Comparison of ENCODE assay signal across 13 cellular contexts in genomic region chr4:36332782-36333131, GRCh38. TPM values are rescaled to one million over a fixed set of nuclear protein-coding genes. Genes with fewer than 3 reads are reported as not detected.
DNase-seq lines count a peak whose midpoint lies in the region; ATAC-seq lines count a peak whose summit lies in the region.
"Had no signal": no experiment of that assay in that cellular context is flagged by ENCODE, and none has a peak within 500 bp of the region (broad histone marks: within the 10 kb centered on the region; RNA-seq: fewer than 3 reads in every experiment).

No MANE protein-coding gene starts in this region.

- H3K36me3 Mint-ChIP-seq in activated CD4-positive, alpha-beta memory T cell treated with anti-CD3 and anti-CD28 coated beads for 36 hours: no peaks in the 10 kb centered on the region
- peaks cover 4% of the 10 kb centered on the region for H3K36me3 Mint-ChIP-seq in activated CD4-positive, alpha-beta memory T cell treated with anti-CD3 and anti-CD28 coated beads, Interleukin-2, amount 10 ng/mL, durations not matched to agents 7 days and 5 days (ENCODE audit: low read depth)
- no peaks in the 10 kb centered on the region for H3K36me3 Mint-ChIP-seq in stimulated activated effector memory CD8-positive, alpha-beta T cell treated with anti-CD3 and anti-CD28 coated beads, Interleukin-12 subunit alpha, Interleukin-12 subunit beta, amount 100 ng/mL, for 72 hours
- H3K36me3 Mint-ChIP-seq: naive thymus-derived CD8-positive, alpha-beta T cell had no signal

- no peaks in the 10 kb centered on the region for H3K9me3 Mint-ChIP-seq in activated CD4-positive, alpha-beta memory T cell treated with anti-CD3 and anti-CD28 coated beads for 36 hours
- H3K9me3 Mint-ChIP-seq in activated CD4-positive, alpha-beta memory T cell treated with anti-CD3 and anti-CD28 coated beads, Interleukin-2, amount 10 ng/mL, durations not matched to agents 7 days and 5 days: no peaks in the 10 kb centered on the region
- no peaks in the 10 kb centered on the region for H3K9me3 Mint-ChIP-seq in stimulated activated effector memory CD8-positive, alpha-beta T cell treated with anti-CD3 and anti-CD28 coated beads, Interleukin-12 subunit alpha, Interleukin-12 subunit beta, amount 100 ng/mL, for 72 hours
- H3K9me3 Mint-ChIP-seq: naive thymus-derived CD8-positive, alpha-beta T cell had no signal

- H3K4me3 Mint-ChIP-seq in activated CD4-positive, alpha-beta memory T cell treated with anti-CD3 and anti-CD28 coated beads for 36 hours: no peak overlapping the region
- H3K4me3 Mint-ChIP-seq in activated CD4-positive, alpha-beta memory T cell treated with anti-CD3 and anti-CD28 coated beads, Interleukin-2, amount 10 ng/mL, durations not matched to agents 7 days and 5 days: no peak overlapping the region
- H3K4me3 Mint-ChIP-seq in stimulated activated effector memory CD8-positive, alpha-beta T cell treated with anti-CD3 and anti-CD28 coated beads, Interleukin-12 subunit alpha, Interleukin-12 subunit beta, amount 100 ng/mL, for 72 hours: no peak overlapping the region
- H3K4me3 Mint-ChIP-seq: naive thymus-derived CD8-positive, alpha-beta T cell had no signal

- intact Hi-C loops in activated CD4-positive, alpha-beta memory T cell treated with anti-CD3 and anti-CD28 coated beads for 36 hours (cut with micrococcal nuclease): loop anchor here (1.0 kb wide), 4 partner anchors 9 to 62 kb away; no protein-coding TSS in a partner anchor

- no peak for DNase-seq in activated CD4-positive, alpha-beta memory T cell treated with anti-CD3 and anti-CD28 coated beads for 36 hours
- no peak for DNase-seq in activated CD4-positive, alpha-beta memory T cell treated with anti-CD3 and anti-CD28 coated beads, Interleukin-2, amount 10 ng/mL, durations not matched to agents 7 days and 5 days
- DNase-seq in stimulated activated effector memory CD8-positive, alpha-beta T cell treated with anti-CD3 and anti-CD28 coated beads, Interleukin-12 subunit alpha, Interleukin-12 subunit beta, amount 100 ng/mL, for 72 hours (ENCODE audit: low spot score in 2 of 2): no peak
- DNase-seq in left lobe of liver (ENCODE audit: low spot score): no peak
- no peak for DNase-seq in SK-N-DZ (ENCODE audit: low spot score)
- DNase-seq in NCI-H1417 (lab: John Stamatoyannopoulos, UW): no peak
- DNase-seq: activated naive CD4-positive, alpha-beta T cell treated with anti-CD3 and anti-CD28 coated beads, Interleukin-2, amount 50 U/mL, for 16 hours; naive thymus-derived CD8-positive, alpha-beta T cell; NCI-H2227 treated with DMSO at 0.1 percent for 48 hours; transverse colon had no signal

- POLR2A ChIA-PET in activated CD4-positive, alpha-beta memory T cell treated with anti-CD3 and anti-CD28 coated beads for 36 hours (lab: Charles Lee): interaction anchor here (0.8 to 2.3 kb wide), 6 partner anchors 9 to 89 kb away, joined by 3 to 14 read pairs (median 4); partner anchors contain the start of gene ARAP2
- POLR2A ChIA-PET in activated CD4-positive, alpha-beta memory T cell treated with anti-CD3 and anti-CD28 coated beads, Interleukin-2, amount 10 ng/mL, durations not matched to agents 7 days and 5 days (lab: Charles Lee): interaction anchor here (1.3 to 2.1 kb wide), 2 partner anchors 46 to 89 kb away, joined by 5 to 17 read pairs; partner anchors contain the start of gene ARAP2

- CTCF ChIA-PET in activated CD4-positive, alpha-beta memory T cell treated with anti-CD3 and anti-CD28 coated beads for 36 hours (lab: Charles Lee): interaction anchor here (0.8 to 2.1 kb wide), 7 partner anchors 15 to 173 kb away, joined by 3 to 7 read pairs (median 3); partner anchors contain the start of gene ARAP2
- CTCF ChIA-PET in activated CD4-positive, alpha-beta memory T cell treated with anti-CD3 and anti-CD28 coated beads, Interleukin-2, amount 10 ng/mL, durations not matched to agents 7 days and 5 days (lab: Charles Lee): interaction anchor here (0.9 to 2.3 kb wide), 2 partner anchors 15 to 67 kb away, joined by 3 to 7 read pairs; no protein-coding TSS in a partner anchor

- ATAC-seq in GM21619 (IDR thresholded peaks at IDR 0.05; ENCODE audit: unreplicated experiment): peak; percentile 97
- peak; percentile 99 for ATAC-seq in HG03159 (IDR thresholded peaks at IDR 0.05; ENCODE audit: unreplicated experiment)
- peak; percentile 97 for ATAC-seq in stimulated activated effector memory CD8-positive, alpha-beta T cell treated with anti-CD3 and anti-CD28 coated beads, Interleukin-12 subunit alpha, Interleukin-12 subunit beta, amount 100 ng/mL, for 72 hours
- ATAC-seq in left lobe of liver: no peak
- ATAC-seq: A549 had no signal

- H3K4me1 Mint-ChIP-seq in activated CD4-positive, alpha-beta memory T cell treated with anti-CD3 and anti-CD28 coated beads for 36 hours (ENCODE audit: low read depth): peaks cover 22% of the 10 kb centered on the region
- peaks cover 24% of the 10 kb centered on the region for H3K4me1 Mint-ChIP-seq in activated CD4-positive, alpha-beta memory T cell treated with anti-CD3 and anti-CD28 coated beads, Interleukin-2, amount 10 ng/mL, durations not matched to agents 7 days and 5 days
- H3K4me1 Mint-ChIP-seq in stimulated activated effector memory CD8-positive, alpha-beta T cell treated with anti-CD3 and anti-CD28 coated beads, Interleukin-12 subunit alpha, Interleukin-12 subunit beta, amount 100 ng/mL, for 72 hours: peaks cover 37% of the 10 kb centered on the region

- no peaks in the 10 kb centered on the region for H3K27me3 Mint-ChIP-seq in activated CD4-positive, alpha-beta memory T cell treated with anti-CD3 and anti-CD28 coated beads for 36 hours
- H3K27me3 Mint-ChIP-seq in activated CD4-positive, alpha-beta memory T cell treated with anti-CD3 and anti-CD28 coated beads, Interleukin-2, amount 10 ng/mL, durations not matched to agents 7 days and 5 days: no peaks in the 10 kb centered on the region
- H3K27me3 Mint-ChIP-seq: naive thymus-derived CD8-positive, alpha-beta T cell had no signal

- peak overlapping the region; percentile 78 for H3K27ac Mint-ChIP-seq in activated CD4-positive, alpha-beta memory T cell treated with anti-CD3 and anti-CD28 coated beads for 36 hours
- no peak overlapping the region for H3K27ac Mint-ChIP-seq in activated CD4-positive, alpha-beta memory T cell treated with anti-CD3 and anti-CD28 coated beads, Interleukin-2, amount 10 ng/mL, durations not matched to agents 7 days and 5 days
- peak overlapping the region; percentile 81 for H3K27ac Mint-ChIP-seq in stimulated activated effector memory CD8-positive, alpha-beta T cell treated with anti-CD3 and anti-CD28 coated beads, Interleukin-12 subunit alpha, Interleukin-12 subunit beta, amount 100 ng/mL, for 72 hours

RNA-seq across cellular contexts. Expression of gene DTHD1, which starts 51.3 kb away (rescaled TPM):
- total RNA-seq in activated CD4-positive, alpha-beta memory T cell treated with anti-CD3 and anti-CD28 coated beads for 36 hours: 1 to 10 TPM; 3.1 to 3.8 TPM
- total RNA-seq in activated CD4-positive, alpha-beta memory T cell treated with anti-CD3 and anti-CD28 coated beads, Interleukin-2, amount 10 ng/mL, durations not matched to agents 7 days and 5 days: 1 to 10 TPM; 1.3 to 1.5 TPM
- total RNA-seq in left lobe of liver: 0.05 TPM
- not detected in 2 replicates for polyA plus RNA-seq in SK-N-DZ (2014; cell fraction: cytosol; rRNA removed)
- polyA plus RNA-seq in SK-N-DZ (2014; cell fraction: nucleus; rRNA removed): not detected in 2 replicates
- polyA plus RNA-seq: A549 had no signal
